1 cellular context compared by ENCODE assay signal in the genomic region with DNA sequence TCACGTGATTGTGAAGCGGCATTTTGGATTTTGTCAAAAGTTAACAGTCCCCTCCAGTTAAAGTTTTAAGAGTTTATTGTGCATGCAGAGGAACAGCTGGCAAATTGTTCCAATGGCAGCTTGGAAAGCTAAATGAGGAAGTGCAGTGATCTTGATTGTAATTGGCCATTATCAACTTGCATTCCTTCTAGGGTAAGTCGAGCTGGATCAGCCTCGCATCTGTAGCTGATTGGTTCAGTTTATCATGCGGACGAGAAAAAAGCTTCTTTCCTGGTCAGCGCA.
TF ChIP-seq lines count a peak whose summit lies in the region.

No MANE protein-coding gene starts in this region.

TF ChIP-seq in GM12878, 131 proteins besides CTCF, POLR2A, EP300 and RAD21:
- TF ChIP-seq NBN (IDR thresholded peaks at IDR 0.05) (no peak), SREBF2 (IDR thresholded peaks at IDR 0.05; ENCODE audit: low read length) (no peak), BMI1 (IDR thresholded peaks at IDR 0.05; ENCODE audit: borderline replicate concordance) (no peak), RELA (IDR thresholded peaks at IDR 0.05; ENCODE audit: borderline replicate concordance, partially characterized antibody) (no peak), STAT3 (IDR thresholded peaks at IDR 0.05; ENCODE audit: low read depth, low read length) (no peak), CBX5 (IDR thresholded peaks at IDR 0.05; ENCODE audit: low read depth) (no peak), TCF12 (IDR thresholded peaks at IDR 0.05; ENCODE audit: low read depth, low read length) (no peak), ZNF622 (IDR thresholded peaks at IDR 0.05) (no peak), POLR2AphosphoS5 (IDR thresholded peaks at IDR 0.05; ENCODE audit: low read length) (no peak), NFXL1 (IDR thresholded peaks at IDR 0.05; ENCODE audit: borderline replicate concordance) (no peak), HDAC2 (IDR thresholded peaks at IDR 0.05) (no peak), PAX8 (IDR thresholded peaks at IDR 0.05) (no peak), POLR2AphosphoS2 (IDR thresholded peaks at IDR 0.05; ENCODE audit: low read depth, low read length) (no peak), SRF (IDR thresholded peaks at IDR 0.05; ENCODE audit: low read depth in 2 of 2, low read length in 2 of 2) (peak in 1 of 2 experiments; percentile 81; a peak in 2 of 4 replicates), SPI1 (IDR thresholded peaks at IDR 0.05; ENCODE audit: borderline replicate concordance, insufficient read depth, low read depth, low read length) (peak; percentile 96)
- TF ChIP-seq, protein P1, sequence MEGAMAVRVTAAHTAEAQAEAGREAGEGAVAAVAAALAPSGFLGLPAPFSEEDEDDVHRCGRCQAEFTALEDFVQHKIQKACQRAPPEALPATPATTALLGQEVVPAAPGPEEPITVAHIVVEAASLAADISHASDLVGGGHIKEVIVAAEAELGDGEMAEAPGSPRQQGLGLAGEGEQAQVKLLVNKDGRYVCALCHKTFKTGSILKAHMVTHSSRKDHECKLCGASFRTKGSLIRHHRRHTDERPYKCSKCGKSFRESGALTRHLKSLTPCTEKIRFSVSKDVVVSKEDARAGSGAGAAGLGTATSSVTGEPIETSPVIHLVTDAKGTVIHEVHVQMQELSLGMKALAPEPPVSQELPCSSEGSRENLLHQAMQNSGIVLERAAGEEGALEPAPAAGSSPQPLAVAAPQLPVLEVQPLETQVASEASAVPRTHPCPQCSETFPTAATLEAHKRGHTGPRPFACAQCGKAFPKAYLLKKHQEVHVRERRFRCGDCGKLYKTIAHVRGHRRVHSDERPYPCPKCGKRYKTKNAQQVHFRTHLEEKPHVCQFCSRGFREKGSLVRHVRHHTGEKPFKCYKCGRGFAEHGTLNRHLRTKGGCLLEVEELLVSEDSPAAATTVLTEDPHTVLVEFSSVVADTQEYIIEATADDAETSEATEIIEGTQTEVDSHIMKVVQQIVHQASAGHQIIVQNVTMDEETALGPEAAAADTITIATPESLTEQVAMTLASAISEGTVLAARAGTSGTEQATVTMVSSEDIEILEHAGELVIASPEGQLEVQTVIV (IDR thresholded peaks at IDR 0.05; ENCODE audit: borderline replicate concordance, partially characterized antibody): no peak
- TF ChIP-seq, protein P2, sequence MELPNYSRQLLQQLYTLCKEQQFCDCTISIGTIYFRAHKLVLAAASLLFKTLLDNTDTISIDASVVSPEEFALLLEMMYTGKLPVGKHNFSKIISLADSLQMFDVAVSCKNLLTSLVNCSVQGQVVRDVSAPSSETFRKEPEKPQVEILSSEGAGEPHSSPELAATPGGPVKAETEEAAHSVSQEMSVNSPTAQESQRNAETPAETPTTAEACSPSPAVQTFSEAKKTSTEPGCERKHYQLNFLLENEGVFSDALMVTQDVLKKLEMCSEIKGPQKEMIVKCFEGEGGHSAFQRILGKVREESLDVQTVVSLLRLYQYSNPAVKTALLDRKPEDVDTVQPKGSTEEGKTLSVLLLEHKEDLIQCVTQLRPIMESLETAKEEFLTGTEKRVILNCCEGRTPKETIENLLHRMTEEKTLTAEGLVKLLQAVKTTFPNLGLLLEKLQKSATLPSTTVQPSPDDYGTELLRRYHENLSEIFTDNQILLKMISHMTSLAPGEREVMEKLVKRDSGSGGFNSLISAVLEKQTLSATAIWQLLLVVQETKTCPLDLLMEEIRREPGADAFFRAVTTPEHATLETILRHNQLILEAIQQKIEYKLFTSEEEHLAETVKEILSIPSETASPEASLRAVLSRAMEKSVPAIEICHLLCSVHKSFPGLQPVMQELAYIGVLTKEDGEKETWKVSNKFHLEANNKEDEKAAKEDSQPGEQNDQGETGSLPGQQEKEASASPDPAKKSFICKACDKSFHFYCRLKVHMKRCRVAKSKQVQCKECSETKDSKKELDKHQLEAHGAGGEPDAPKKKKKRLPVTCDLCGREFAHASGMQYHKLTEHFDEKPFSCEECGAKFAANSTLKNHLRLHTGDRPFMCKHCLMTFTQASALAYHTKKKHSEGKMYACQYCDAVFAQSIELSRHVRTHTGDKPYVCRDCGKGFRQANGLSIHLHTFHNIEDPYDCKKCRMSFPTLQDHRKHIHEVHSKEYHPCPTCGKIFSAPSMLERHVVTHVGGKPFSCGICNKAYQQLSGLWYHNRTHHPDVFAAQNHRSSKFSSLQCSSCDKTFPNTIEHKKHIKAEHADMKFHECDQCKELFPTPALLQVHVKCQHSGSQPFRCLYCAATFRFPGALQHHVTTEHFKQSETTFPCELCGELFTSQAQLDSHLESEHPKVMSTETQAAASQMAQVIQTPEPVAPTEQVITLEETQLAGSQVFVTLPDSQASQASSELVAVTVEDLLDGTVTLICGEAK (IDR thresholded peaks at IDR 0.05; ENCODE audit: borderline replicate concordance): peak; percentile 65; the same call in 1 of the 2 replicates
